In the genomic region with DNA sequence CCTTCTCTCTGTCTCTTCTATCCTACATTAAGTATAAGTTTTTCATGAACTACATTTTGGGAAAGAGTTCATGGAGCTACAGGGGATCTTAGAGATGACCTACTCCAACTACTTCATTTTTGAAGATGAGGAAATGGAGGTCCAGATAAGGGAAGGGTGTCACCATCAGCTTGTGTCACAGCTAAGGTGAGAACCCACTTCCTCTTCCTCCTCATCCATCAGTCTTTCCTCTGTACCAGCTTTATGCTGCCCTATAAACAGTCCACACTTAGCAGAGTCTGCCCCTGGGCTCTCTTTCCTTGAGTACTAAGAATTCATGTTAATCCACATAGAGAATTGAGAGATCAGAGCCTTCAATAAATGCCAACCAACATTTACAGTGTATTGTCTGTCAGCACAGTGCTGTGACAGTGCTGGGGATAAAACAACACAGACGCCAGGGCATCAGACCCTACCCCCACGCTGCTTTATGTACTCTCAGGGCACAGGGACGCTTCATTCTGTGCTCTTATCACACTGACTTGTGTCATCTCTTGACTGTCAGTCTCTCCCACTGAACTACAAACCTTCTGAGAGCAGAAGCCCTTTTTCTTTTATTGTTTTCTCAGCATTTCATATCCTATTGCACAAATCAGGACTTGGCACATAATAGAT, we compare ENCODE assay signal across 1 cellular context.
TF ChIP-seq lines count a peak whose summit lies in the region.

No MANE protein-coding gene starts in this region.

TF ChIP-seq in GM23338, 12 proteins besides CTCF, POLR2A, EP300 and RAD21 (continued from another document):
- TF ChIP-seq, protein P1, sequence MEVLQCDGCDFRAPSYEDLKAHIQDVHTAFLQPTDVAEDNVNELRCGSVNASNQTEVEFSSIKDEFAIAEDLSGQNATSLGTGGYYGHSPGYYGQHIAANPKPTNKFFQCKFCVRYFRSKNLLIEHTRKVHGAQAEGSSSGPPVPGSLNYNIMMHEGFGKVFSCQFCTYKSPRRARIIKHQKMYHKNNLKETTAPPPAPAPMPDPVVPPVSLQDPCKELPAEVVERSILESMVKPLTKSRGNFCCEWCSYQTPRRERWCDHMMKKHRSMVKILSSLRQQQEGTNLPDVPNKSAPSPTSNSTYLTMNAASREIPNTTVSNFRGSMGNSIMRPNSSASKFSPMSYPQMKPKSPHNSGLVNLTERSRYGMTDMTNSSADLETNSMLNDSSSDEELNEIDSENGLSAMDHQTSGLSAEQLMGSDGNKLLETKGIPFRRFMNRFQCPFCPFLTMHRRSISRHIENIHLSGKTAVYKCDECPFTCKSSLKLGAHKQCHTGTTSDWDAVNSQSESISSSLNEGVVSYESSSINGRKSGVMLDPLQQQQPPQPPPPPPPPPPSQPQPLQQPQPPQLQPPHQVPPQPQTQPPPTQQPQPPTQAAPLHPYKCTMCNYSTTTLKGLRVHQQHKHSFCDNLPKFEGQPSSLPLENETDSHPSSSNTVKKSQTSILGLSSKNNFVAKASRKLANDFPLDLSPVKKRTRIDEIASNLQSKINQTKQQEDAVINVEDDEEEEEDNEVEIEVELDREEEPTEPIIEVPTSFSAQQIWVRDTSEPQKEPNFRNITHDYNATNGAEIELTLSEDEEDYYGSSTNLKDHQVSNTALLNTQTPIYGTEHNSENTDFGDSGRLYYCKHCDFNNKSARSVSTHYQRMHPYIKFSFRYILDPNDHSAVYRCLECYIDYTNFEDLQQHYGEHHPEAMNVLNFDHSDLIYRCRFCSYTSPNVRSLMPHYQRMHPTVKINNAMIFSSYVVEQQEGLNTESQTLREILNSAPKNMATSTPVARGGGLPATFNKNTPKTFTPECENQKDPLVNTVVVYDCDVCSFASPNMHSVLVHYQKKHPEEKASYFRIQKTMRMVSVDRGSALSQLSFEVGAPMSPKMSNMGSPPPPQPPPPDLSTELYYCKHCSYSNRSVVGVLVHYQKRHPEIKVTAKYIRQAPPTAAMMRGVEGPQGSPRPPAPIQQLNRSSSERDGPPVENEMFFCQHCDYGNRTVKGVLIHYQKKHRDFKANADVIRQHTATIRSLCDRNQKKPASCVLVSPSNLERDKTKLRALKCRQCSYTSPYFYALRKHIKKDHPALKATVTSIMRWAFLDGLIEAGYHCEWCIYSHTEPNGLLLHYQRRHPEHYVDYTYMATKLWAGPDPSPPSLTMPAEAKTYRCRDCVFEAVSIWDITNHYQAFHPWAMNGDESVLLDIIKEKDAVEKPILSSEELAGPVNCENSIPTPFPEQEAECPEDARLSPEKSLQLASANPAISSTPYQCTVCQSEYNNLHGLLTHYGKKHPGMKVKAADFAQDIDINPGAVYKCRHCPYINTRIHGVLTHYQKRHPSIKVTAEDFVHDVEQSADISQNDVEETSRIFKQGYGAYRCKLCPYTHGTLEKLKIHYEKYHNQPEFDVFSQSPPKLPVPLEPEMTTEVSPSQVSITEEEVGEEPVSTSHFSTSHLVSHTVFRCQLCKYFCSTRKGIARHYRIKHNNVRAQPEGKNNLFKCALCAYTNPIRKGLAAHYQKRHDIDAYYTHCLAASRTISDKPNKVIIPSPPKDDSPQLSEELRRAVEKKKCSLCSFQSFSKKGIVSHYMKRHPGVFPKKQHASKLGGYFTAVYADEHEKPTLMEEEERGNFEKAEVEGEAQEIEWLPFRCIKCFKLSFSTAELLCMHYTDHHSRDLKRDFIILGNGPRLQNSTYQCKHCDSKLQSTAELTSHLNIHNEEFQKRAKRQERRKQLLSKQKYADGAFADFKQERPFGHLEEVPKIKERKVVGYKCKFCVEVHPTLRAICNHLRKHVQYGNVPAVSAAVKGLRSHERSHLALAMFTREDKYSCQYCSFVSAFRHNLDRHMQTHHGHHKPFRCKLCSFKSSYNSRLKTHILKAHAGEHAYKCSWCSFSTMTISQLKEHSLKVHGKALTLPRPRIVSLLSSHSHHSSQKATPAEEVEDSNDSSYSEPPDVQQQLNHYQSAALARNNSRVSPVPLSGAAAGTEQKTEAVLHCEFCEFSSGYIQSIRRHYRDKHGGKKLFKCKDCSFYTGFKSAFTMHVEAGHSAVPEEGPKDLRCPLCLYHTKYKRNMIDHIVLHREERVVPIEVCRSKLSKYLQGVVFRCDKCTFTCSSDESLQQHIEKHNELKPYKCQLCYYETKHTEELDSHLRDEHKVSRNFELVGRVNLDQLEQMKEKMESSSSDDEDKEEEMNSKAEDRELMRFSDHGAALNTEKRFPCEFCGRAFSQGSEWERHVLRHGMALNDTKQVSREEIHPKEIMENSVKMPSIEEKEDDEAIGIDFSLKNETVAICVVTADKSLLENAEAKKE (CRISPR knock-in tag; IDR thresholded peaks at IDR 0.05), result no peak
- TF ChIP-seq ZNF331 (CRISPR knock-in tag; IDR thresholded peaks at IDR 0.05; ENCODE audit: low read depth) (no peak), EZH2phosphoT487 (IDR thresholded peaks at IDR 0.05; ENCODE audit: unreplicated experiment) (no peak), ZNF114 (CRISPR knock-in tag; IDR thresholded peaks at IDR 0.05) (no peak), JUNB (IDR thresholded peaks at IDR 0.05; ENCODE audit: unreplicated experiment) (no peak)
- TF ChIP-seq, protein P2, sequence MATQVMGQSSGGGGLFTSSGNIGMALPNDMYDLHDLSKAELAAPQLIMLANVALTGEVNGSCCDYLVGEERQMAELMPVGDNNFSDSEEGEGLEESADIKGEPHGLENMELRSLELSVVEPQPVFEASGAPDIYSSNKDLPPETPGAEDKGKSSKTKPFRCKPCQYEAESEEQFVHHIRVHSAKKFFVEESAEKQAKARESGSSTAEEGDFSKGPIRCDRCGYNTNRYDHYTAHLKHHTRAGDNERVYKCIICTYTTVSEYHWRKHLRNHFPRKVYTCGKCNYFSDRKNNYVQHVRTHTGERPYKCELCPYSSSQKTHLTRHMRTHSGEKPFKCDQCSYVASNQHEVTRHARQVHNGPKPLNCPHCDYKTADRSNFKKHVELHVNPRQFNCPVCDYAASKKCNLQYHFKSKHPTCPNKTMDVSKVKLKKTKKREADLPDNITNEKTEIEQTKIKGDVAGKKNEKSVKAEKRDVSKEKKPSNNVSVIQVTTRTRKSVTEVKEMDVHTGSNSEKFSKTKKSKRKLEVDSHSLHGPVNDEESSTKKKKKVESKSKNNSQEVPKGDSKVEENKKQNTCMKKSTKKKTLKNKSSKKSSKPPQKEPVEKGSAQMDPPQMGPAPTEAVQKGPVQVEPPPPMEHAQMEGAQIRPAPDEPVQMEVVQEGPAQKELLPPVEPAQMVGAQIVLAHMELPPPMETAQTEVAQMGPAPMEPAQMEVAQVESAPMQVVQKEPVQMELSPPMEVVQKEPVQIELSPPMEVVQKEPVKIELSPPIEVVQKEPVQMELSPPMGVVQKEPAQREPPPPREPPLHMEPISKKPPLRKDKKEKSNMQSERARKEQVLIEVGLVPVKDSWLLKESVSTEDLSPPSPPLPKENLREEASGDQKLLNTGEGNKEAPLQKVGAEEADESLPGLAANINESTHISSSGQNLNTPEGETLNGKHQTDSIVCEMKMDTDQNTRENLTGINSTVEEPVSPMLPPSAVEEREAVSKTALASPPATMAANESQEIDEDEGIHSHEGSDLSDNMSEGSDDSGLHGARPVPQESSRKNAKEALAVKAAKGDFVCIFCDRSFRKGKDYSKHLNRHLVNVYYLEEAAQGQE (IDR thresholded peaks at IDR 0.05; ENCODE audit: unreplicated experiment), result no peak
- TF ChIP-seq, protein P3, sequence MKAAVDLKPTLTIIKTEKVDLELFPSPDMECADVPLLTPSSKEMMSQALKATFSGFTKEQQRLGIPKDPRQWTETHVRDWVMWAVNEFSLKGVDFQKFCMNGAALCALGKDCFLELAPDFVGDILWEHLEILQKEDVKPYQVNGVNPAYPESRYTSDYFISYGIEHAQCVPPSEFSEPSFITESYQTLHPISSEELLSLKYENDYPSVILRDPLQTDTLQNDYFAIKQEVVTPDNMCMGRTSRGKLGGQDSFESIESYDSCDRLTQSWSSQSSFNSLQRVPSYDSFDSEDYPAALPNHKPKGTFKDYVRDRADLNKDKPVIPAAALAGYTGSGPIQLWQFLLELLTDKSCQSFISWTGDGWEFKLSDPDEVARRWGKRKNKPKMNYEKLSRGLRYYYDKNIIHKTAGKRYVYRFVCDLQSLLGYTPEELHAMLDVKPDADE (IDR thresholded peaks at IDR 0.05), result no peak
